In genomic region chr19:3572132-3572854, GRCh38 we compare ENCODE assay signal across 8 cellular contexts. TPM values are rescaled to one million over a fixed set of nuclear protein-coding genes. Genes with fewer than 3 reads are reported as not detected.
DNase-seq lines count a peak whose midpoint lies in the region; ATAC-seq and TF ChIP-seq lines count a peak whose summit lies in the region.

No MANE protein-coding gene starts in this region.

- ATAC-seq in GM18499 (IDR thresholded peaks at IDR 0.05; ENCODE audit: insufficient read depth, unreplicated experiment) (peak; percentile 76), HG02973 (IDR thresholded peaks at IDR 0.05; ENCODE audit: unreplicated experiment) (peak; percentile 85), right cardiac atrium (peak; percentile 96 to 98), psoas muscle (peak; percentile 96 to 98 (median 96))

- H3K4me1 ChIP-seq in ascending aorta (peaks cover 8 to 21% of the 10 kb centered on the region in 2 donors), right cardiac atrium (ENCODE audit: control insufficient read depth, insufficient read depth, low read length) (no peaks in the 10 kb centered on the region), psoas muscle (peaks cover 10% of the 10 kb centered on the region), urinary bladder (ENCODE audit: insufficient read depth) (peaks cover 3% of the 10 kb centered on the region)

- H3K27me3 Mint-ChIP-seq in T-helper 2 cell treated with Interferon-gamma antibody and Interleukin-4, amounts not matched to agents 5 μg/mL and 100 μg/mL, for 36 hours (ENCODE audit: low read depth) = no peaks in the 10 kb centered on the region

- intact Hi-C loops in ascending aorta (cut with DNase I) (loop anchor here (1.0 to 5.0 kb wide), 4 partner anchors 15 to 65 kb away; partner anchors contain the start of genes FZR1, MFSD12 and TBXA2R), right cardiac atrium (cut with DNase I) (loop anchor here in 1 of 4 donors (10.0 kb wide), 1 partner anchor 53 kb away; the partner anchor contains the start of gene CACTIN), psoas muscle (cut with DNase I) (no loop called here)

- H3K4me3 Mint-ChIP-seq in T-helper 2 cell treated with Interferon-gamma antibody and Interleukin-4, amounts not matched to agents 5 μg/mL and 100 μg/mL, for 36 hours = peak overlapping the region; percentile 75

- peaks cover 12% of the 10 kb centered on the region for H3K36me3 Mint-ChIP-seq in T-helper 2 cell treated with Interferon-gamma antibody and Interleukin-4, amounts not matched to agents 5 μg/mL and 100 μg/mL, for 36 hours (ENCODE audit: low read depth)

- WGBS in right cardiac atrium = 2% methylated on average over 48 of the region's 48 CpGs
- WGBS in psoas muscle, 3 donors = 1% methylated on average over 45 to 48 of the region's 48 CpGs
- 1% methylated on average over 48 of the region's 48 CpGs for WGBS in urinary bladder

- peaks cover 0 to 6% of the 10 kb centered on the region in 2 donors for H3K36me3 ChIP-seq in ascending aorta
- H3K36me3 ChIP-seq in psoas muscle (ENCODE audit: insufficient read depth in 1 of 2, low read depth in 1 of 2) = peaks cover 0 to 6% of the 10 kb centered on the region in 2 donors
- H3K36me3 ChIP-seq in urinary bladder (ENCODE audit: insufficient read depth) = no peaks in the 10 kb centered on the region

- peak overlapping the region; percentile 63 for H3K27ac Mint-ChIP-seq in T-helper 2 cell treated with Interferon-gamma antibody and Interleukin-4, amounts not matched to agents 5 μg/mL and 100 μg/mL, for 36 hours

- peaks cover 8% of the 10 kb centered on the region for H3K4me1 Mint-ChIP-seq in T-helper 2 cell treated with Interferon-gamma antibody and Interleukin-4, amounts not matched to agents 5 μg/mL and 100 μg/mL, for 36 hours (ENCODE audit: low read depth)

- no peaks in the 10 kb centered on the region for H3K27me3 ChIP-seq in ascending aorta
- H3K27me3 ChIP-seq in right cardiac atrium (ENCODE audit: control insufficient read depth, insufficient read depth) = no peaks in the 10 kb centered on the region
- H3K27me3 ChIP-seq in psoas muscle (ENCODE audit: insufficient read depth in 3 of 3, low read length in 2 of 3) = no peaks in the 10 kb centered on the region

- H3K4me3 ChIP-seq in ascending aorta (peak overlapping the region; percentile 89 to 92), right cardiac atrium (ENCODE audit: low read length) (peak overlapping the region; percentile 57), psoas muscle (peak overlapping the region; percentile 81), urinary bladder (ENCODE audit: low read depth, low read length) (peak overlapping the region; percentile 94)

- H3K9me3 ChIP-seq in ascending aorta = no peaks in the 10 kb centered on the region
- no peaks in the 10 kb centered on the region for H3K9me3 ChIP-seq in right cardiac atrium (ENCODE audit: control insufficient read depth, low read length)
- H3K9me3 ChIP-seq in psoas muscle = no peaks in the 10 kb centered on the region

- no peak for TF ChIP-seq CTCF in ascending aorta (IDR thresholded peaks at IDR 0.05)
- TF ChIP-seq CTCF in psoas muscle (IDR thresholded peaks at IDR 0.05) = no peak

- no peaks in the 10 kb centered on the region for H3K9me3 Mint-ChIP-seq in T-helper 2 cell treated with Interferon-gamma antibody and Interleukin-4, amounts not matched to agents 5 μg/mL and 100 μg/mL, for 36 hours

- H3K27ac ChIP-seq in ascending aorta = peak overlapping the region; percentile 15 to 38
- no peak overlapping the region for H3K27ac ChIP-seq in right cardiac atrium (ENCODE audit: low read length)
- no peak overlapping the region for H3K27ac ChIP-seq in psoas muscle
- H3K27ac ChIP-seq in urinary bladder (ENCODE audit: low read depth) = no peak overlapping the region

- DNase-seq in NCI-H187 treated with DMSO at 0.1 percent for 48 hours (lab: John Stamatoyannopoulos, UW) (peak; percentile 95), ascending aorta (ENCODE audit: low spot score in 2 of 2) (peak; percentile 100), right cardiac atrium (peak; percentile 100), psoas muscle (peak; percentile 100)
- peak; percentile 99 for DNase-seq in T-helper 2 cell treated with Interferon-gamma antibody and Interleukin-4, amounts not matched to agents 5 μg/mL and 100 μg/mL, for 36 hours (ENCODE audit: low spot score)

RNA-seq across cellular contexts. Expression of gene HMG20B, which starts 0.5 kb away (rescaled TPM):
- 149 TPM for total RNA-seq in ascending aorta
- 10 to 100 TPM; 35.7 to 46.0 (median 36.2) TPM for total RNA-seq in right cardiac atrium
- 50.5 TPM for polyA plus RNA-seq in right cardiac atrium
- 10 to 100 TPM; 14.3 to 27.2 (median 24.5) TPM for total RNA-seq in psoas muscle
- polyA plus RNA-seq in psoas muscle = 10 to 100 TPM; 21.4 to 25.2 (median 24.7) TPM
- total RNA-seq in urinary bladder = 30.6 TPM
- polyA plus RNA-seq in urinary bladder = 109 TPM

RNA-seq across cellular contexts. Expression of gene GIPC3, which starts 13.0 kb away (rescaled TPM):
- total RNA-seq in ascending aorta = 6.1 TPM
- total RNA-seq in right cardiac atrium = 1 to 10 TPM in 2 of 4 donors, under 1 TPM in 2; 0.89 to 2.1 (median 1.2) TPM
- polyA plus RNA-seq in right cardiac atrium = 1.2 TPM
- 1 to 10 TPM in 1 of 4 donors, under 1 TPM in 3; 0.30 to 1.1 (median 0.55) TPM for total RNA-seq in psoas muscle
- polyA plus RNA-seq in psoas muscle = under 1 TPM; 0.32 to 0.45 (median 0.33) TPM
- total RNA-seq in urinary bladder = 0.11 TPM
- 0.94 TPM for polyA plus RNA-seq in urinary bladder

RNA-seq across cellular contexts. Expression of gene MFSD12, which starts 14.9 kb away (rescaled TPM):
- 133 TPM for total RNA-seq in ascending aorta
- 10 to 100 TPM; 20.6 to 31.7 (median 29.6) TPM for total RNA-seq in right cardiac atrium
- polyA plus RNA-seq in right cardiac atrium = 21.3 TPM
- total RNA-seq in psoas muscle = 10 to 100 TPM; 16.3 to 25.2 (median 21.5) TPM
- 10 to 100 TPM; 25.6 to 46.6 (median 33.8) TPM for polyA plus RNA-seq in psoas muscle
- total RNA-seq in urinary bladder = 19.3 TPM
- polyA plus RNA-seq in urinary bladder = 38.6 TPM

RNA-seq across cellular contexts. Expression of gene TEKTIP1, which starts 33.3 kb away (rescaled TPM):
- total RNA-seq in ascending aorta (not detected), right cardiac atrium (1 to 10 TPM in 1 of 4 donors, under 1 TPM in 1, not detected in 2; 0.97 to 1.2 TPM), psoas muscle (1 to 10 TPM in 1 of 4 donors, under 1 TPM in 1, not detected in 2; 0.44 to 1.0 TPM), urinary bladder (not detected)
- polyA plus RNA-seq in right cardiac atrium (0.20 TPM), psoas muscle (not detected), urinary bladder (0.79 TPM)

RNA-seq across cellular contexts. Expression of gene TBXA2R, which starts 34.4 kb away (rescaled TPM):
- total RNA-seq in ascending aorta (37.8 TPM), right cardiac atrium (1 to 10 TPM; 1.3 to 2.2 (median 2.0) TPM), psoas muscle (1 to 10 TPM in 3 of 4 donors, under 1 TPM in 1; 0.89 to 3.0 (median 1.7) TPM), urinary bladder (1.4 TPM)
- polyA plus RNA-seq in right cardiac atrium (1.8 TPM), psoas muscle (1 to 10 TPM in 2 of 3 donors, under 1 TPM in 1; 0.52 to 1.2 (median 1.1) TPM), urinary bladder (3.8 TPM)

Comparison
In these comparisons a context has a peak if more than half of its experiments do, and no peak if none do; other contexts are left out.
1. H3K27ac ChIP-seq: peak in ascending aorta (2 of 2); none in right cardiac atrium (single experiment), psoas muscle (single experiment) and urinary bladder (single experiment).
2. Peak in every context shown above with its lines, with median percentiles within 50 percentile points of each other: ATAC-seq, DNase-seq and H3K4me3 ChIP-seq.